In the genomic region with DNA sequence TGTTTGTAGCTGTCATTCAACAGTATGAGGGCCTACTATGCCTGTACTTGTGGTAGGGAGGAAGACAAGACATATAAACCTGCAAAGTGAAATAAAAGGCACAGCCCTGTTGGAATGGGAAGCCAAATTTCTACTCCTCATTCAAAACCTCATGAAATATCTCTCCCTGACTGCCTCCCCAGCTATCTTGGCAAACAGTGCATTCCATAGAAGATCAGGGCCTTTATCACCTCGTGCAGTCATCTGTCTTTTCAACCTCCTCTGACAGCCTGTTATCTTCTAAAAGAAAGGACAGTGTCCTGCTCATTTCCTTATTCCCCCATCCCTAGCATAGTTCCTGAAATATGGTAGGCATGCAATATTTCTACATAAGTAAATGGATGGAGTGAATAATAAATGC, we compare ENCODE assay signal across 19 cellular contexts.
DNase-seq lines count a peak whose midpoint lies in the region; FAIRE-seq and TF ChIP-seq lines count a peak whose summit lies in the region.
"Had no signal": no experiment of that assay in that cellular context is flagged by ENCODE, and none has a peak within 500 bp of the region (broad histone marks: within the 10 kb centered on the region; RNA-seq: fewer than 3 reads in every experiment).

No MANE protein-coding gene starts in this region.

- H3K27me3 ChIP-seq in BLaER1 treated with 17β-estradiol and CSF1 and Interleukin-3, amounts not matched to agents 10 nM and 100 nM, result no peaks in the 10 kb centered on the region
- no peaks in the 10 kb centered on the region for H3K27me3 ChIP-seq in HL-60 (ENCODE audit: insufficient read depth, poor library complexity, severe bottlenecking)
- H3K27me3 ChIP-seq: pancreas, SJSA1 had no signal

- no peaks in the 10 kb centered on the region for H3K9me3 Mint-ChIP-seq in nephron
- H3K9me3 Mint-ChIP-seq: effector memory CD8-positive, alpha-beta T cell; mesothelial cell of epicardium had no signal

- no peak for FAIRE-seq in GM12891 (lab: Jason Lieb, UNC)
- FAIRE-seq: pancreas, TTC549 had no signal

- no peak overlapping the region; a peak in 1 of 20 replicates for H3K4me3 ChIP-seq in BLaER1 treated with 17β-estradiol and CSF1 and Interleukin-3, amounts not matched to agents 10 nM and 100 nM
- no peak overlapping the region for H3K4me3 ChIP-seq in HL-60 (replicated peaks; ENCODE audit: insufficient read depth, low read length)
- H3K4me3 ChIP-seq: pancreas, SJSA1 had no signal

- peak overlapping the region; percentile 93 to 99 (median 97) for H3K27ac ChIP-seq in BLaER1 treated with 17β-estradiol and CSF1 and Interleukin-3, amounts not matched to agents 10 nM and 100 nM
- H3K27ac ChIP-seq in HL-60 (replicated peaks), result peak overlapping the region; percentile 66

- peak overlapping the region; percentile 52 to 80 (median 65); a peak in 21 of 22 replicates for H3K4me2 ChIP-seq in BLaER1 treated with 17β-estradiol and CSF1 and Interleukin-3, amounts not matched to agents 10 nM and 100 nM

- H3K9me3 ChIP-seq in BLaER1 treated with 17β-estradiol and CSF1 and Interleukin-3, amounts not matched to agents 10 nM and 100 nM (replicated peaks in 1 of 11), result peaks cover 0 to 55% (median 0%) of the 10 kb centered on the region in 11 experiments; a peak in 7 of 22 replicates
- H3K9me3 ChIP-seq: pancreas, SJSA1 had no signal

- no peak for DNase-seq in HL-60 (ENCODE audit: low read depth in 1 of 2, low spot score in 1 of 2)
- peak; percentile 70 for DNase-seq in amniotic epithelial cell (ENCODE audit: low read depth)
- no peak for DNase-seq in NCI-H1092 (lab: John Stamatoyannopoulos, UW)
- no peak for DNase-seq in GM12891 (ENCODE audit: insufficient read length, low spot score)
- no peak for DNase-seq in RPMI8226
- DNase-seq in NOMO-1 treated with DMSO at 0.1 percent for 48 hours (lab: John Stamatoyannopoulos, UW; ENCODE audit: unreplicated experiment), result no peak
- DNase-seq: activated CD8-positive, alpha-beta memory T cell treated with anti-CD3 and anti-CD28 coated beads for 24 hours; activated gamma-delta T cell treated with Interleukin-2 at 50 U/mL for 16 hours; DMS53; effector memory CD8-positive, alpha-beta T cell; NCI-H2029; NCI-H82; pancreas had no signal

- H3K36me3 ChIP-seq in BLaER1 treated with 17β-estradiol and CSF1 and Interleukin-3, amounts not matched to agents 10 nM and 100 nM, result no peaks in the 10 kb centered on the region; a peak in 1 of 22 replicates
- H3K36me3 ChIP-seq: pancreas, SJSA1 had no signal

- peaks cover 21 to 90% (median 68%) of the 10 kb centered on the region in 10 experiments for H3K4me1 ChIP-seq in BLaER1 treated with 17β-estradiol and CSF1 and Interleukin-3, amounts not matched to agents 10 nM and 100 nM

- H3K27me3 Mint-ChIP-seq in nephron (ENCODE audit: low read depth), result no peaks in the 10 kb centered on the region
- H3K27me3 Mint-ChIP-seq: B cell; effector memory CD8-positive, alpha-beta T cell had no signal

- H3K36me3 Mint-ChIP-seq in nephron (ENCODE audit: low read depth), result no peaks in the 10 kb centered on the region
- H3K36me3 Mint-ChIP-seq: mesothelial cell of epicardium had no signal

- H3K27ac Mint-ChIP-seq in nephron, result peak overlapping the region; percentile 88 to 98 (median 96)
- H3K27ac Mint-ChIP-seq: B cell; effector memory CD8-positive, alpha-beta T cell had no signal

- H3K9ac ChIP-seq in BLaER1 treated with 17β-estradiol and CSF1 and Interleukin-3, amounts not matched to agents 10 nM and 100 nM, result peak overlapping the region; percentile 74 to 88 (median 83); a peak in 21 of 22 replicates

- H4K20me1 ChIP-seq in BLaER1 treated with 17β-estradiol and CSF1 and Interleukin-3, amounts not matched to agents 10 nM and 100 nM, result no peaks in the 10 kb centered on the region

- TF ChIP-seq CTCF in HL-60 (IDR thresholded peaks at IDR 0.05; ENCODE audit: insufficient read depth, low read length) (no peak), nephron (IDR thresholded peaks at IDR 0.05; ENCODE audit: unreplicated experiment in 3 of 3) (no peak)

- no peak for TF ChIP-seq POLR2A in GM12891 (IDR thresholded peaks at IDR 0.05; ENCODE audit: low read depth, low read length)

- no peak overlapping the region for H3K4me3 Mint-ChIP-seq in nephron
- H3K4me3 Mint-ChIP-seq: B cell; effector memory CD8-positive, alpha-beta T cell; mesothelial cell of epicardium had no signal

- H3K4me1 Mint-ChIP-seq in nephron, result peaks cover 51% of the 10 kb centered on the region

TF ChIP-seq in GM12891, 5 proteins besides CTCF, POLR2A, EP300 and RAD21:
- TF ChIP-seq TAF1 (IDR thresholded peaks at IDR 0.05; ENCODE audit: low read depth, low read length), result no peak
- no peak for TF ChIP-seq PAX5 (IDR thresholded peaks at IDR 0.05; ENCODE audit: insufficient read depth, low read length, severe bottlenecking)
- no peak for TF ChIP-seq POU2F2 (IDR thresholded peaks at IDR 0.05; ENCODE audit: low read depth, low read length)
- no peak for TF ChIP-seq SPI1 (IDR thresholded peaks at IDR 0.05; ENCODE audit: low read depth, low read length)
